Comparison of ENCODE assay signal across 8 cellular contexts in the genomic region with DNA sequence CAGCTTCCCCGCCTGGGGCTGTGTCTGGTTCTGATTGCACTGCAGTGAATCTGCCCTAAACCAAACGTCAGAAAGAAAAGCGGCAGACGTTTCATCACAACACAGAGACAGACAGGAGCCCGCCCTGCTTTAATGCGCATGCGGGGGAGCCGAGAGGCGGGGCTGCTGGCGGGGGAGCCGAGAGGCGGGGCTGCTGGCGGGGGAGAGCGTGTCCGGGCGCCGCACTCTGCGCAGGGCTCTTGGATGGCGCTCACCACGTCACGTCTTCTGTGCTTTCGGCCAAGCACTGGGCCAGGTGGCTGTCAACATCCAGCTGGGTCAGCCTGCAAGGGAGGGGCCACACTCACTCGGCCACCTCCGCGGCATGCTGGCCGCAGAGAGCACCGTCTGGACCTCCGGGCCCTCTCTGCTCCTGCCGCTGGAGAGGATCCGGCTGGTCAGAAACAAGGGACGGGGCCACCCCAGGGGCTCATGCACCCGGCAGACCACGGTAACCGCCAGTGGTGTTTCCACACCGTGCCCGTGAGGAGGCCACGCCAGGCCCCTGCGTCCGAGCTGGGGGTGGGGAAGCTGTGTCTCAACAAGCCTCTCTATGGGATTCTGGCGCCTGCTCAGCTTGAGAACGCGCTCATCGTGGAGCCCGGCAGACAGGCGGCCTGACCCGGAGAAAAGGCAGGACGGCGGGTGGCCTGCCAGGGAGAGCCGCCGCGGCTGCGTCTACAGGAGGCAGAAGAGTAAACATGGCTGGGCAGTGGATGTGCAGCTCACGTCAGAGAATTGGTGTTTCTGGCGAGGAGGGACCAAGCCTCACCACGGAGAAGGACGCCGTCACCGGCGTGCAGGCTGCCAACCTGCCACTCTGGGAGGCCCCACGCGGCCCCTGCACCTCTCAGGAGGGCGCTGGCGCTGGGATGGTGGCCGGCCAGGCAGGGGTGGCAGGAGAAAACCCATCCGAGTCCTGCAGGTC. TPM values are rescaled to one million over a fixed set of nuclear protein-coding genes. Genes with fewer than 3 reads are reported as not detected.
DNase-seq lines count a peak whose midpoint lies in the region; ATAC-seq, FAIRE-seq and TF ChIP-seq lines count a peak whose summit lies in the region.

No MANE protein-coding gene starts in this region.

- peak; percentile 51 to 62 for TF ChIP-seq POLR2A in Peyer's patch (IDR thresholded peaks at IDR 0.05)

- H3K4me3 Mint-ChIP-seq in naive B cell = peak overlapping the region; percentile 68 to 88 (median 80)

- H3K4me1 ChIP-seq in A673 (ENCODE audit: insufficient read depth, low read length, poor library complexity, severe bottlenecking) = peaks cover 38% of the 10 kb centered on the region
- peaks cover 0 to 49% (median 7%) of the 10 kb centered on the region in 4 donors for H3K4me1 ChIP-seq in Peyer's patch

- H3K27ac ChIP-seq in A673 (ENCODE audit: low read depth, low read length, poor library complexity, severe bottlenecking) = peak overlapping the region; percentile 87
- H3K27ac ChIP-seq in Peyer's patch = peak overlapping the region; percentile 76 to 90 (median 84)

- TF ChIP-seq CTCF in A673 (conservative IDR thresholded peaks at IDR 0.05; ENCODE audit: low read depth, low read length) (no peak), Peyer's patch (IDR thresholded peaks at IDR 0.05) (no peak)

- peaks cover 3 to 16% (median 15%) of the 10 kb centered on the region in 3 donors for H3K4me1 Mint-ChIP-seq in naive B cell

- H3K27ac Mint-ChIP-seq in naive B cell = peak overlapping the region in 5 of 6 donors; percentile 82 to 97 (median 96)

- POLR2A ChIA-PET in A673 (lab: Charles Lee; ENCODE audit: low non-redundant PET) = interaction anchor here (0.7 kb wide), 2 partner anchors 15 to 356 kb away, joined by 6 to 7 read pairs; no protein-coding TSS in a partner anchor

- DNase-seq in A673 (ENCODE audit: low spot score) = peak; percentile 94
- DNase-seq in GM19239 (ENCODE audit: insufficient read length, low spot score) = peak; percentile 72
- DNase-seq in HuH-7.5 (ENCODE audit: low spot score) = peak; percentile 97
- peak; percentile 86 to 96 (median 96) for DNase-seq in Peyer's patch
- DNase-seq in activated T-helper 1 cell treated with anti-CD3 and anti-CD28 coated beads, Interleukin-2, amount 50 U/mL, for 16 hours (ENCODE audit: low read depth in 1 of 2, low spot score in 1 of 2) = peak; percentile 83 to 84
- peak; percentile 90 for DNase-seq in fibroblast of gingiva (ENCODE audit: low read depth)
- DNase-seq in naive B cell = peak; percentile 90
- DNase-seq in stimulated activated CD8-positive, alpha-beta memory T cell treated with anti-CD3 and anti-CD28 coated beads, Interleukin-7, amount 100 ng/mL, for 4 hours (ENCODE audit: low read depth in 2 of 2) = peak; percentile 81 to 85

- H3K4me3 ChIP-seq in A673 (ENCODE audit: low read depth, low read length, poor library complexity, severe bottlenecking) = peak overlapping the region; percentile 52
- peak overlapping the region; percentile 39 to 61 (median 50) for H3K4me3 ChIP-seq in Peyer's patch

- ATAC-seq in naive B cell (ENCODE audit: low read depth in 2 of 2) = peak; percentile 82 to 93

- H3K36me3 ChIP-seq in A673 (ENCODE audit: insufficient read depth, low read length, poor library complexity, severe bottlenecking) (peaks cover 4% of the 10 kb centered on the region), Peyer's patch (peaks cover 0 to 10% (median 0%) of the 10 kb centered on the region in 3 donors)

- CTCF ChIA-PET in A673 (lab: Charles Lee) = interaction anchor here (1.0 kb wide), 1 partner anchor 15 kb away, joined by 4 read pairs; no protein-coding TSS in a partner anchor

- no TSS peak for BruUV-seq in A673 (replicated peaks; lab: Mats Ljungman, UMichigan)

- no peaks in the 10 kb centered on the region for H3K36me3 Mint-ChIP-seq in naive B cell

- FAIRE-seq in GM19239 (lab: Jason Lieb, UNC) = peak; percentile 8

- no peaks in the 10 kb centered on the region for H3K9me3 ChIP-seq in A673 (ENCODE audit: low read depth, low read length, poor library complexity, severe bottlenecking)
- no peaks in the 10 kb centered on the region for H3K9me3 ChIP-seq in Peyer's patch

- H3K27me3 ChIP-seq in A673 (replicated peaks; ENCODE audit: insufficient read depth, low read depth, low read length, poor library complexity) (no peaks in the 10 kb centered on the region), Peyer's patch (no peaks in the 10 kb centered on the region)

- intact Hi-C loops in A673 (cut with micrococcal nuclease; ENCODE audit: unreplicated experiment) = loop anchor here (10.0 kb wide), 1 partner anchor 125 kb away; no protein-coding TSS in a partner anchor

- no peaks in the 10 kb centered on the region for H3K27me3 Mint-ChIP-seq in naive B cell

- no peaks in the 10 kb centered on the region for H3K9me3 Mint-ChIP-seq in naive B cell

RNA-seq across cellular contexts. Expression of a gene that starts 4.8 kb away (rescaled TPM):
- total RNA-seq in A673 (2021) = 114 and 119 TPM in 2 replicates
- 10 to 100 TPM; 16.5 to 31.2 (median 25.4) TPM for total RNA-seq in Peyer's patch
- 10 to 100 TPM; 67.1 to 90.7 (median 77.7) TPM for polyA plus RNA-seq in naive B cell (ENCODE audit: low read depth in 6 of 6)

RNA-seq across cellular contexts. Expression of a gene that starts 38.4 kb away (rescaled TPM):
- total RNA-seq in A673 (2021) = 84.9 and 88.1 TPM in 2 replicates
- 10 to 100 TPM; 20.1 to 41.5 (median 37.1) TPM for total RNA-seq in Peyer's patch
- 1 to 10 TPM in 1 of 6 donors, under 1 TPM in 4, not detected in 1; 0.26 to 1.3 (median 0.52) TPM for polyA plus RNA-seq in naive B cell (ENCODE audit: low read depth in 6 of 6)

Comparison
In these comparisons a context has a peak if more than half of its experiments do, and no peak if none do; other contexts are left out.
1. Peak in every context shown above with its lines: DNase-seq, ATAC-seq, H3K4me3 ChIP-seq and H3K27ac ChIP-seq.